ENCODE assay signal across 14 cellular contexts in the genomic region with DNA sequence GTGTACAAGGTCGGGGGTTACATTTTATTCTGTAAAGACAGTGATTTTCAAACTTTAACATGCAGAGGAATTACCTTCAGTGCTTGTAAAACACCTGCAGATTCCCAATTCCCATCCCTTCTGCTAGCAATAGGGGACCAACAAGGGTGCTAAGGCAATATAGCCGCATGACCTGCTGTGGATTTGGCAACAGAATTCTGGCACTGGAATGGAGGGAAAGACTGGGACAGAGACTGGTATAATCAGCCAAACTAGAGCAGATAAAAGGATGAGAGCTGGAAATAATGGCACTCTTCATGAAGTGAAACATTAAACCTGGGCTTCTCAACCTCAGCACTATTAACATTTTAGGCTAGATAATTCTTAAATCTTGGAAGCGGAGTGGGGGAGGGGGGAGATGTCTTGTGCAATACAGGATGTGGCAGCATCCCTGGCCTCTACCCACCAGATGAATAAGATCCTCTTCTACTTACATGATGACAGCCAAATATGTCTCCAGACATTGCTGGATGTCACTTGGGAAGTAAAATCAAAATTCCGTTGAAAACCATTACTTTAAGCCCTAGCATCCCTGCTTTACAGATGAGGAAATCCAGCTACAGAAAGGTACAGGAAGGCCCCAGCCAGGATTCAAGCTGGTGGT. TPM values are rescaled to one million over a fixed set of nuclear protein-coding genes. Genes with fewer than 3 reads are reported as not detected.
A peak's percentile ranks its signal among the peaks of the same experiment; 100 is the strongest.
DNase-seq lines count a peak whose midpoint lies in the region; ATAC-seq and TF ChIP-seq lines count a peak whose summit lies in the region.
"Had no signal": no experiment of that assay in that cellular context is flagged by ENCODE, and none has a peak within 500 bp of the region (broad histone marks: within the 10 kb centered on the region; RNA-seq: fewer than 3 reads in every experiment).

No MANE protein-coding gene starts in this region.

- dilution Hi-C loops in mammary epithelial cell (cut with HindIII; ENCODE audit: low sequenced_read_pairs): no loop called here

- no peaks in the 10 kb centered on the region for H4K20me1 ChIP-seq in mammary epithelial cell (ENCODE audit: insufficient read depth, low read length)

- H3K4me2 ChIP-seq in mammary epithelial cell (ENCODE audit: insufficient read depth, low read depth, low read length): peak overlapping the region; percentile 75

- peak overlapping the region in 1 of 3 experiments; percentile 29 for H3K4me3 ChIP-seq in mammary epithelial cell (replicated peaks in 1 of 3; ENCODE audit: insufficient read depth in 1 of 3, low read depth in 2 of 3, low read length in 3 of 3)
- no peak overlapping the region for H3K4me3 ChIP-seq in lung

- no peaks in the 10 kb centered on the region for H3K27me3 ChIP-seq in mammary epithelial cell (ENCODE audit: insufficient read depth, low read length)
- peaks cover 5% of the 10 kb centered on the region for H3K27me3 ChIP-seq in lung (ENCODE audit: control insufficient read depth, insufficient read depth)

- H3K9me3 ChIP-seq in mammary epithelial cell (replicated peaks; ENCODE audit: insufficient read depth, low read length): no peaks in the 10 kb centered on the region
- no peaks in the 10 kb centered on the region for H3K9me3 ChIP-seq in lung (ENCODE audit: control insufficient read depth in 2 of 2, insufficient read depth in 1 of 2, low read length in 1 of 2)

- TF ChIP-seq CTCF in mammary epithelial cell (conservative IDR thresholded peaks at IDR 0.05 in 1 of 2, IDR thresholded peaks at IDR 0.05 in 1 of 2; ENCODE audit: extremely low read depth in 1 of 2, insufficient read depth in 1 of 2, low read depth in 1 of 2, low read length in 2 of 2) (no peak), lung (IDR thresholded peaks at IDR 0.05; ENCODE audit: control extremely low read depth, extremely low read depth) (no peak)

- BruUV-seq in mammary epithelial cell (replicated peaks; lab: Mats Ljungman, UMichigan): no TSS peak

- H3K27ac ChIP-seq in mammary epithelial cell (ENCODE audit: insufficient read depth, low read depth, low read length): no peak overlapping the region
- H3K27ac ChIP-seq in lung (ENCODE audit: low read depth in 1 of 2, low read length in 1 of 2): no peak overlapping the region

- DNase-seq in ACHN (peak; percentile 18), HCEC 1CT (peak; percentile 43), mammary epithelial cell (no peak), lung (ENCODE audit: low spot score) (peak; percentile 28)
- no peak for DNase-seq in stimulated activated naive CD4-positive, alpha-beta T cell treated with Interleukin-2 at 50 U/mL for 16 hours (lab: John Stamatoyannopoulos, UW)
- DNase-seq: GOT3; hypothalamus; NCI-H2081 treated with DMSO at 0.1 percent for 48 hours; stimulated activated CD4-positive, alpha-beta T cell treated with anti-CD3 and anti-CD28 coated beads, Interleukin-12 subunit alpha, Interleukin-12 subunit beta, amount 100 ng/mL, for 4 hours; T-helper 17 cell had no signal

- in situ Hi-C loops in ACHN (cut with HindIII; ENCODE audit: low pct_ligation_motif_present, low pct_unique_long_range_greater_than_20kb, low sequenced_read_pairs) (no loop called here), mammary epithelial cell (cut with MboI; ENCODE audit: low sequenced_read_pairs in 2 of 2) (loop anchor here in 1 of 2 donors (10.0 kb wide), 1 partner anchor 94 kb away; no protein-coding TSS in a partner anchor)

- no peak for ATAC-seq in lung (ENCODE audit: insufficient read depth, low FRiP score)
- ATAC-seq in GM18520 (IDR thresholded peaks at IDR 0.05; ENCODE audit: unreplicated experiment): no peak
- no peak for ATAC-seq in GM18511 (IDR thresholded peaks at IDR 0.05; ENCODE audit: unreplicated experiment)
- no peak for ATAC-seq in GM21786 (IDR thresholded peaks at IDR 0.05; ENCODE audit: unreplicated experiment)
- ATAC-seq: T-helper 17 cell had no signal

- H3K36me3 ChIP-seq in mammary epithelial cell (ENCODE audit: insufficient read depth, low read length): no peaks in the 10 kb centered on the region
- no peaks in the 10 kb centered on the region for H3K36me3 ChIP-seq in lung (ENCODE audit: control insufficient read depth in 2 of 2, insufficient read depth in 2 of 2, low read length in 2 of 2)

- intact Hi-C loops in mammary epithelial cell (cut with micrococcal nuclease): no loop called here

- peaks cover 65% of the 10 kb centered on the region for H3K79me2 ChIP-seq in mammary epithelial cell (ENCODE audit: insufficient read depth, low read length)

- CTCF ChIA-PET in mammary epithelial cell (lab: Charles Lee; ENCODE audit: low non-redundant PET): no interaction called here

- H3K4me1 ChIP-seq in mammary epithelial cell (ENCODE audit: insufficient read depth, low read length) (peaks cover 25% of the 10 kb centered on the region), lung (ENCODE audit: control insufficient read depth in 2 of 2, insufficient read depth in 2 of 2, low read length in 2 of 2) (peaks cover 2 to 4% of the 10 kb centered on the region in 2 donors)

- 89% methylated on average over 4 of the region's 4 CpGs for WGBS in mammary epithelial cell (ENCODE audit: low coverage, missing lambda C conversion rate)
- 61 to 78% methylated on average over 4 of the region's 4 CpGs for WGBS in lung, 2 donors

- H2AFZ ChIP-seq in mammary epithelial cell (ENCODE audit: low read depth, low read length): no peak overlapping the region

- H3K9ac ChIP-seq in mammary epithelial cell (ENCODE audit: insufficient read depth, low read length): no peak overlapping the region

RNA-seq across cellular contexts. Expression of gene EVA1A, which starts 1.8 kb away (rescaled TPM):
- 10 to 100 TPM; 19.2 to 28.7 TPM for total RNA-seq in mammary epithelial cell
- polyA plus RNA-seq in mammary epithelial cell: 28.0 TPM
- polyA minus RNA-seq in mammary epithelial cell: 37.7 TPM
- total RNA-seq in lung: 10 to 100 TPM; 35.8 to 51.3 TPM
- 100 to 1,000 TPM in 1 of 2 donors, 10 to 100 TPM in 1; 30.1 to 102 TPM for polyA plus RNA-seq in lung
- total RNA-seq: activated CD8-positive, alpha-beta memory T cell treated with anti-CD3 and anti-CD28 coated beads for 36 hours; T-helper 17 cell had no signal

Comparison
In these comparisons a context has a peak if more than half of its experiments do, and no peak if none do; other contexts are left out.
1. DNase-seq: peak in ACHN (single experiment), HCEC 1CT (single experiment) and lung (single experiment); none in mammary epithelial cell (single experiment) and stimulated activated naive CD4-positive, alpha-beta T cell treated with Interleukin-2 at 50 U/mL for 16 hours (single experiment).